16 cellular contexts compared by ENCODE assay signal in genomic region chr11:95341246-95341645, GRCh38.
DNase-seq lines count a peak whose midpoint lies in the region; ATAC-seq and TF ChIP-seq lines count a peak whose summit lies in the region.
"Had no signal": no experiment of that assay in that cellular context is flagged by ENCODE, and none has a peak within 500 bp of the region (broad histone marks: within the 10 kb centered on the region; RNA-seq: fewer than 3 reads in every experiment).

No MANE protein-coding gene starts in this region.

- peaks cover 7% of the 10 kb centered on the region for H3K9me2 ChIP-seq in GM23338 (ENCODE audit: insufficient read depth)

- no peaks in the 10 kb centered on the region for H3K9me3 Mint-ChIP-seq in GM23338
- H3K9me3 Mint-ChIP-seq: activated CD8-positive, alpha-beta T cell treated with anti-CD3 and anti-CD28 coated beads for 36 hours; stimulated activated naive B cell treated with anti-CD40 and anti-IgM and Interleukin-4, amounts not matched to agents 10 μg/mL and 1 μg/mL and 100 μg/mL, for 72 hours had no signal

- no peak overlapping the region for H3K4me3 Mint-ChIP-seq in GM23338
- H3K4me3 Mint-ChIP-seq: activated CD8-positive, alpha-beta T cell treated with anti-CD3 and anti-CD28 coated beads for 36 hours; B cell; stimulated activated naive B cell treated with anti-CD40 and anti-IgM and Interleukin-4, amounts not matched to agents 10 μg/mL and 1 μg/mL and 100 μg/mL, for 72 hours had no signal

- H3F3A ChIP-seq in GM23338 (replicated peaks; ENCODE audit: low read depth) (peaks cover 4% of the 10 kb centered on the region; the same call in 1 of the 2 replicates), smooth muscle cell (ENCODE audit: low read depth) (peaks cover 36% of the 10 kb centered on the region)

- no peak overlapping the region for H3K27ac ChIP-seq in GM23338 (ENCODE audit: low read depth)
- no peak overlapping the region for H3K27ac ChIP-seq in WERI-Rb-1
- no peak overlapping the region for H3K27ac ChIP-seq in lung (ENCODE audit: low read depth in 1 of 2, low read length in 1 of 2)
- no peak overlapping the region for H3K27ac ChIP-seq in smooth muscle cell (ENCODE audit: low read depth)
- H3K27ac ChIP-seq in right cardiac atrium (ENCODE audit: low read length): no peak overlapping the region
- no peak overlapping the region; the same call in 1 of the 2 replicates for H3K27ac ChIP-seq in RWPE1
- H3K27ac ChIP-seq: HL-60, SJSA1 had no signal

- peaks cover 41% of the 10 kb centered on the region for H3K4me1 ChIP-seq in GM23338 (ENCODE audit: insufficient read depth)
- H3K4me1 ChIP-seq in lung (ENCODE audit: control insufficient read depth in 2 of 2, insufficient read depth in 2 of 2, low read length in 2 of 2): peaks cover 8 to 19% of the 10 kb centered on the region in 2 donors
- peaks cover 39% of the 10 kb centered on the region for H3K4me1 ChIP-seq in smooth muscle cell (ENCODE audit: low read depth)
- peaks cover 14% of the 10 kb centered on the region for H3K4me1 ChIP-seq in right cardiac atrium (ENCODE audit: control insufficient read depth, insufficient read depth, low read length)
- H3K4me1 ChIP-seq: SJSA1 had no signal

- TF ChIP-seq CTCF in GM23338 (conservative IDR thresholded peaks at IDR 0.05; ENCODE audit: low read depth in 2 of 2) (no peak), WERI-Rb-1 (IDR thresholded peaks at IDR 0.05; ENCODE audit: low read depth, low read length) (no peak), lung (IDR thresholded peaks at IDR 0.05; ENCODE audit: control extremely low read depth, extremely low read depth) (no peak), smooth muscle cell (IDR thresholded peaks at IDR 0.05; ENCODE audit: borderline replicate concordance, insufficient read depth, poor library complexity, severe bottlenecking) (no peak), RWPE1 (conservative IDR thresholded peaks at IDR 0.05; ENCODE audit: low read depth) (no peak)

- H3K79me2 ChIP-seq in GM23338 (replicated peaks; ENCODE audit: insufficient read depth): no peaks in the 10 kb centered on the region
- no peaks in the 10 kb centered on the region for H3K79me2 ChIP-seq in smooth muscle cell (ENCODE audit: low read depth)

- peaks cover 20% of the 10 kb centered on the region for H3K4me1 Mint-ChIP-seq in GM23338
- H3K4me1 Mint-ChIP-seq: B cell had no signal

- H3K27me3 ChIP-seq in GM23338 (ENCODE audit: insufficient read depth): no peaks in the 10 kb centered on the region
- no peaks in the 10 kb centered on the region for H3K27me3 ChIP-seq in WERI-Rb-1 (ENCODE audit: insufficient read depth, low read depth, severe bottlenecking)
- no peaks in the 10 kb centered on the region for H3K27me3 ChIP-seq in lung (ENCODE audit: control insufficient read depth, insufficient read depth)
- H3K27me3 ChIP-seq in smooth muscle cell (ENCODE audit: low read depth): no peaks in the 10 kb centered on the region
- H3K27me3 ChIP-seq in right cardiac atrium (ENCODE audit: control insufficient read depth, insufficient read depth): no peaks in the 10 kb centered on the region
- H3K27me3 ChIP-seq: sigmoid colon, SJSA1 had no signal

- peaks cover 2% of the 10 kb centered on the region for H3K27me3 Mint-ChIP-seq in GM23338 (ENCODE audit: insufficient read depth, low read depth, poor library complexity)
- H3K27me3 Mint-ChIP-seq: activated CD8-positive, alpha-beta T cell treated with anti-CD3 and anti-CD28 coated beads for 36 hours; B cell; stimulated activated naive B cell treated with anti-CD40 and anti-IgM and Interleukin-4, amounts not matched to agents 10 μg/mL and 1 μg/mL and 100 μg/mL, for 72 hours had no signal

- H3K27ac Mint-ChIP-seq in GM23338: no peak overlapping the region
- H3K27ac Mint-ChIP-seq: activated CD8-positive, alpha-beta T cell treated with anti-CD3 and anti-CD28 coated beads for 36 hours; B cell; stimulated activated naive B cell treated with anti-CD40 and anti-IgM and Interleukin-4, amounts not matched to agents 10 μg/mL and 1 μg/mL and 100 μg/mL, for 72 hours had no signal

- H3K9ac ChIP-seq in smooth muscle cell (ENCODE audit: low read depth): no peak overlapping the region

- DNase-seq in GM23338 (ENCODE audit: low spot score) (no peak), WERI-Rb-1 (peak; percentile 24), lung (ENCODE audit: low spot score) (peak; percentile 39), smooth muscle cell (lab: John Stamatoyannopoulos, UW; ENCODE audit: unreplicated experiment) (no peak), right cardiac atrium (no peak), RWPE1 (ENCODE audit: low spot score) (no peak), RPMI8226 (no peak)
- no peak for DNase-seq in NK-92 treated with Interleukin-12 subunit alpha and Interleukin-12 subunit beta, amount 100 ng/mL, for 24 hours (lab: John Stamatoyannopoulos, UW)
- DNase-seq: activated CD8-positive, alpha-beta T cell treated with anti-CD3 and anti-CD28 coated beads for 36 hours; NCI-H1105; sigmoid colon; stimulated activated naive B cell treated with anti-CD40 and anti-IgM and Interleukin-4, amounts not matched to agents 10 μg/mL and 1 μg/mL and 100 μg/mL, for 72 hours had no signal

- CTCF ChIA-PET in RWPE1 (lab: Yijun Ruan, JAX): no interaction called here

- WGBS in lung, 2 donors: 85 to 87% methylated on average over 8 of the region's 8 CpGs
- WGBS in smooth muscle cell (ENCODE audit: low lambda C conversion rate): 43% methylated on average over 8 of the region's 8 CpGs
- WGBS in right cardiac atrium: 90% methylated on average over 8 of the region's 8 CpGs

- no peaks in the 10 kb centered on the region for H3K36me3 Mint-ChIP-seq in GM23338 (ENCODE audit: low read depth)
- H3K36me3 Mint-ChIP-seq: stimulated activated naive B cell treated with anti-CD40 and anti-IgM and Interleukin-4, amounts not matched to agents 10 μg/mL and 1 μg/mL and 100 μg/mL, for 72 hours had no signal

- H3K36me3 ChIP-seq in GM23338 (ENCODE audit: insufficient read depth): no peaks in the 10 kb centered on the region
- H3K36me3 ChIP-seq in WERI-Rb-1: no peaks in the 10 kb centered on the region; the same call in 1 of the 2 replicates
- no peaks in the 10 kb centered on the region for H3K36me3 ChIP-seq in lung (ENCODE audit: control insufficient read depth in 2 of 2, insufficient read depth in 2 of 2, low read length in 2 of 2)
- no peaks in the 10 kb centered on the region for H3K36me3 ChIP-seq in smooth muscle cell (ENCODE audit: low read depth)
- H3K36me3 ChIP-seq: sigmoid colon, SJSA1 had no signal

- intact Hi-C loops in right cardiac atrium (cut with DNase I): no loop called here

- H4K20me1 ChIP-seq in GM23338 (replicated peaks; ENCODE audit: insufficient read depth) (no peaks in the 10 kb centered on the region), smooth muscle cell (ENCODE audit: low read depth) (no peaks in the 10 kb centered on the region)

- no peak overlapping the region for H3K4me2 ChIP-seq in GM23338
- H3K4me2 ChIP-seq in smooth muscle cell: no peak overlapping the region

- no peak for ATAC-seq in GM23338
- no peak for ATAC-seq in lung (ENCODE audit: insufficient read depth, low FRiP score)
- ATAC-seq in right cardiac atrium: no peak
- ATAC-seq: activated CD8-positive, alpha-beta T cell treated with anti-CD3 and anti-CD28 coated beads for 36 hours; K562; stimulated activated naive B cell treated with anti-CD40 and anti-IgM and Interleukin-4, amounts not matched to agents 10 μg/mL and 1 μg/mL and 100 μg/mL, for 72 hours had no signal

- H3K9me3 ChIP-seq in WERI-Rb-1 (ENCODE audit: severe bottlenecking): no peaks in the 10 kb centered on the region
- no peaks in the 10 kb centered on the region for H3K9me3 ChIP-seq in lung (ENCODE audit: control insufficient read depth in 2 of 2, insufficient read depth in 1 of 2, low read length in 1 of 2)
- no peaks in the 10 kb centered on the region for H3K9me3 ChIP-seq in smooth muscle cell (replicated peaks; ENCODE audit: low read depth)
- H3K9me3 ChIP-seq in right cardiac atrium (ENCODE audit: control insufficient read depth, low read length): no peaks in the 10 kb centered on the region
- H3K9me3 ChIP-seq: sigmoid colon, SJSA1 had no signal

- POLR2A ChIA-PET in RWPE1 (lab: Yijun Ruan, JAX; ENCODE audit: low non-redundant PET): interaction anchor here (0.6 kb wide), 1 partner anchor 38 kb away, joined by 3 read pairs; no protein-coding TSS in a partner anchor

- 0 out of 2 replicates have a peak overlapping the region, but pooled peaks have one; percentile 40 for H2AFZ ChIP-seq in GM23338
- peak overlapping the region; percentile 28 for H2AFZ ChIP-seq in smooth muscle cell (ENCODE audit: low read depth)

- no peak overlapping the region for H3K4me3 ChIP-seq in GM23338
- H3K4me3 ChIP-seq in WERI-Rb-1 (ENCODE audit: low read depth, low read length): no peak overlapping the region
- no peak overlapping the region for H3K4me3 ChIP-seq in lung
- no peak overlapping the region for H3K4me3 ChIP-seq in smooth muscle cell
- H3K4me3 ChIP-seq in right cardiac atrium (ENCODE audit: low read length): no peak overlapping the region
- H3K4me3 ChIP-seq: K562, sigmoid colon, SJSA1 had no signal

TF ChIP-seq in GM23338, 12 proteins besides CTCF, POLR2A, EP300 and RAD21 (continues in another document):
- TF ChIP-seq NANOG (IDR thresholded peaks at IDR 0.05; ENCODE audit: borderline replicate concordance): no peak
- TF ChIP-seq POLR2AphosphoS5 (IDR thresholded peaks at IDR 0.05; ENCODE audit: low read depth): no peak
- no peak for TF ChIP-seq JUNB (IDR thresholded peaks at IDR 0.05; ENCODE audit: unreplicated experiment)
- TF ChIP-seq CREB1 (CRISPR knock-in tag; IDR thresholded peaks at IDR 0.05; ENCODE audit: low read depth): no peak

Comparison
In these comparisons a context has a peak if more than half of its experiments do, and no peak if none do; other contexts are left out.
1. DNase-seq: peak in WERI-Rb-1 (single experiment) and lung (single experiment); none in GM23338 (single experiment), smooth muscle cell (single experiment), right cardiac atrium (0 of 3), NK-92 treated with Interleukin-12 subunit alpha and Interleukin-12 subunit beta, amount 100 ng/mL, for 24 hours (single experiment), RWPE1 (single experiment) and RPMI8226 (single experiment).